Comparison of ENCODE assay signal across 17 cellular contexts in the genomic region with DNA sequence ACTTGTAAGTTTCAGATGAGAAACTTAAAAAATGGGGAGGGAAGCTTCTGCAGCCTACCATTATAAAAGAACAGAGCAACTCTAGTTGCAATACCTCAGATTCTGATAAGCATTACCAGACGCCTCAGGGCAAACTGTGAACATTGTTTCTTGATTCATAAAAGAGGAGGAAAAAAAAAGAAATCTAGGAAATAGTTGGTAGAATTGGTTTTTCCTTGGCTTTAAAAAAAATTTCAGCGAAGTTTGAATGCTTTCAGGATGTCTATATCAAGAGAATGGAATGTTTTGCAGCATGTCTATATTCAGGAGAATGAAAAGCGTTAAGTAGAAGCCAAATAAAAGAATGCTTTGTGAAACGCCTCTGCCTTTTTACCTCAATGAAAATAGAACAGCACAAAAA.
DNase-seq lines count a peak whose midpoint lies in the region.
"Had no signal": no experiment of that assay in that cellular context is flagged by ENCODE, and none has a peak within 500 bp of the region (broad histone marks: within the 10 kb centered on the region; RNA-seq: fewer than 3 reads in every experiment).

No MANE protein-coding gene starts in this region.

- peak; percentile 84 for DNase-seq in EL
- peak; percentile 13 for DNase-seq in NCI-H69 (lab: John Stamatoyannopoulos, UW)
- DNase-seq in amniotic stem cell (lab: John Stamatoyannopoulos, UW), result peak; percentile 75
- peak; percentile 68 for DNase-seq in foreskin melanocyte
- no peak for DNase-seq in T-helper 9 cell
- no peak for DNase-seq in activated naive CD4-positive, alpha-beta T cell treated with anti-CD3 and anti-CD28 coated beads, Interleukin-2, amount 50 U/mL, for 16 hours
- no peak for DNase-seq in COR-L47 (lab: John Stamatoyannopoulos, UW)
- no peak for DNase-seq in GF-D8 (lab: John Stamatoyannopoulos, UW)
- DNase-seq: ACHN; CD8-positive, alpha-beta memory T cell; DMS 273 treated with DMSO at 0.1 percent for 48 hours; H9; Karpas-422; NCI-H1417 treated with DMSO at 0.1 percent for 48 hours; NCI-H2029; NCI-H2171 treated with DMSO at 0.1 percent for 48 hours; NCI-H524 had no signal

Comparison
In these comparisons a context has a peak if more than half of its experiments do, and no peak if none do; other contexts are left out.
1. DNase-seq: peak in EL (single experiment), NCI-H69 (single experiment), amniotic stem cell (single experiment) and foreskin melanocyte (single experiment); none in T-helper 9 cell (single experiment), activated naive CD4-positive, alpha-beta T cell treated with anti-CD3 and anti-CD28 coated beads, Interleukin-2, amount 50 U/mL, for 16 hours (single experiment), COR-L47 (single experiment) and GF-D8 (single experiment).